In genomic region chr6:107840636-107841264, GRCh38 we compare ENCODE assay signal across 25 cellular contexts. TPM values are rescaled to one million over a fixed set of nuclear protein-coding genes. Genes with fewer than 3 reads are reported as not detected.
DNase-seq lines count a peak whose midpoint lies in the region; ATAC-seq, FAIRE-seq and TF ChIP-seq lines count a peak whose summit lies in the region.
"Had no signal": no experiment of that assay in that cellular context is flagged by ENCODE, and none has a peak within 500 bp of the region (broad histone marks: within the 10 kb centered on the region; RNA-seq: fewer than 3 reads in every experiment).

No MANE protein-coding gene starts in this region.

- no peak overlapping the region for H3K4me2 ChIP-seq in K562 (ENCODE audit: insufficient read depth, low read length)
- H3K4me2 ChIP-seq in neuronal stem cell (ENCODE audit: insufficient read depth, low read length, poor library complexity, severe bottlenecking): no peak overlapping the region
- H3K4me2 ChIP-seq: BLaER1 treated with 17β-estradiol and CSF1 and Interleukin-3, amounts not matched to agents 10 nM and 100 nM had no signal

- H3K27me3 Mint-ChIP-seq in activated CD8-positive, alpha-beta T cell treated with anti-CD3 and anti-CD28 coated beads, Interleukin-2, amount 10 ng/mL, durations not matched to agents 7 days and 5 days (ENCODE audit: low read depth): peaks cover 7% of the 10 kb centered on the region
- no peaks in the 10 kb centered on the region for H3K27me3 Mint-ChIP-seq in activated CD8-positive, alpha-beta T cell treated with anti-CD3 and anti-CD28 coated beads for 36 hours
- H3K27me3 Mint-ChIP-seq: CD4-positive, alpha-beta T cell; CD8-positive, alpha-beta memory T cell had no signal

- no peak overlapping the region for H2BK15ac ChIP-seq in neuronal stem cell (ENCODE audit: low read length)

- no peak overlapping the region for H3K23ac ChIP-seq in neuronal stem cell (ENCODE audit: low read depth, low read length, poor library complexity)

- no peak overlapping the region for H2AK5ac ChIP-seq in neuronal stem cell (ENCODE audit: low read depth, low read length)

- intact Hi-C loops in activated CD8-positive, alpha-beta T cell treated with anti-CD3 and anti-CD28 coated beads for 36 hours (cut with micrococcal nuclease): no loop called here
- intact Hi-C loops in K562 (cut with micrococcal nuclease) (no loop called here), left cardiac atrium (cut with DNase I) (no loop called here)

- H3K9me3 ChIP-seq in K562 (replicated peaks; ENCODE audit: control insufficient read depth, insufficient read depth, low read depth, low read length) (no peaks in the 10 kb centered on the region), neuronal stem cell (replicated peaks in 1 of 2; ENCODE audit: control insufficient read depth in 2 of 2, insufficient read depth in 1 of 2, low read depth in 1 of 2, low read length in 2 of 2) (no peaks in the 10 kb centered on the region)
- H3K9me3 ChIP-seq: BE2C; BLaER1 treated with 17β-estradiol and CSF1 and Interleukin-3, amounts not matched to agents 10 nM and 100 nM had no signal

- BruUV-seq in K562 (replicated peaks; lab: Mats Ljungman, UMichigan): no TSS peak

- H3K36me3 ChIP-seq in K562 (ENCODE audit: control insufficient read depth, insufficient read depth, low read length): no peaks in the 10 kb centered on the region
- no peaks in the 10 kb centered on the region for H3K36me3 ChIP-seq in neuronal stem cell (replicated peaks in 1 of 2; ENCODE audit: control insufficient read depth in 2 of 2, insufficient read depth in 2 of 2, low read length in 2 of 2)
- H3K36me3 ChIP-seq: BE2C; BLaER1 treated with 17β-estradiol and CSF1 and Interleukin-3, amounts not matched to agents 10 nM and 100 nM had no signal

- no peaks in the 10 kb centered on the region for H3K79me1 ChIP-seq in neuronal stem cell (ENCODE audit: low read depth, low read length)

- H3K9me3 Mint-ChIP-seq in activated CD8-positive, alpha-beta T cell treated with anti-CD3 and anti-CD28 coated beads, Interleukin-2, amount 10 ng/mL, durations not matched to agents 7 days and 5 days (ENCODE audit: insufficient read depth): no peaks in the 10 kb centered on the region
- no peaks in the 10 kb centered on the region for H3K9me3 Mint-ChIP-seq in activated CD8-positive, alpha-beta T cell treated with anti-CD3 and anti-CD28 coated beads for 36 hours
- H3K9me3 Mint-ChIP-seq: CD4-positive, alpha-beta T cell; CD8-positive, alpha-beta memory T cell had no signal

- no peak for TF ChIP-seq RAD21 in K562 (CRISPR knock-in tag; conservative IDR thresholded peaks at IDR 0.05 in 1 of 2, IDR thresholded peaks at IDR 0.05 in 1 of 2)

- no peak overlapping the region for H4K8ac ChIP-seq in neuronal stem cell (ENCODE audit: low read depth, low read length)

- H3K27ac Mint-ChIP-seq in activated CD8-positive, alpha-beta T cell treated with anti-CD3 and anti-CD28 coated beads, Interleukin-2, amount 10 ng/mL, durations not matched to agents 7 days and 5 days: no peak overlapping the region
- no peak overlapping the region for H3K27ac Mint-ChIP-seq in activated CD8-positive, alpha-beta T cell treated with anti-CD3 and anti-CD28 coated beads for 36 hours
- H3K27ac Mint-ChIP-seq: CD14-positive monocyte; CD4-positive, alpha-beta T cell; CD8-positive, alpha-beta memory T cell had no signal

- no peak overlapping the region for H3K4me3 Mint-ChIP-seq in activated CD8-positive, alpha-beta T cell treated with anti-CD3 and anti-CD28 coated beads, Interleukin-2, amount 10 ng/mL, durations not matched to agents 7 days and 5 days
- no peak overlapping the region for H3K4me3 Mint-ChIP-seq in activated CD8-positive, alpha-beta T cell treated with anti-CD3 and anti-CD28 coated beads for 36 hours
- H3K4me3 Mint-ChIP-seq: CD14-positive monocyte; CD4-positive, alpha-beta T cell; CD8-positive, alpha-beta memory T cell had no signal

- TF ChIP-seq EP300 in K562 (IDR thresholded peaks at IDR 0.05; ENCODE audit: low read length): no peak

- CTCF ChIA-PET in activated CD8-positive, alpha-beta T cell treated with anti-CD3 and anti-CD28 coated beads, Interleukin-2, amount 10 ng/mL, durations not matched to agents 7 days and 5 days (lab: Charles Lee): interaction anchor here (1.1 to 1.9 kb wide), 7 partner anchors 8 to 137 kb away, joined by 3 to 10 read pairs (median 4); partner anchors contain the start of gene SCML4
- CTCF ChIA-PET in activated CD8-positive, alpha-beta T cell treated with anti-CD3 and anti-CD28 coated beads for 36 hours (lab: Charles Lee): interaction anchor here (0.6 to 11.6 kb wide), 8 partner anchors 7 to 525 kb away, joined by 3 to 96 read pairs (median 4); partner anchors contain the start of gene SCML4
- CTCF ChIA-PET in K562 (lab: Yijun Ruan, JAX; ENCODE audit: low intra/inter-chr PET ratio): interaction anchor here (0.7 kb wide), 1 partner anchor 11 kb away, joined by 3 read pairs; no protein-coding TSS in a partner anchor

- DNase-seq in activated CD8-positive, alpha-beta T cell treated with anti-CD3 and anti-CD28 coated beads, Interleukin-2, amount 10 ng/mL, durations not matched to agents 7 days and 5 days: peak; percentile 14
- no peak for DNase-seq in activated CD8-positive, alpha-beta T cell treated with anti-CD3 and anti-CD28 coated beads for 36 hours
- DNase-seq in K562 (ENCODE audit: extremely low read depth in 1 of 4, low spot score in 3 of 4) (no peak), neuronal stem cell (ENCODE audit: low spot score) (no peak), DMS 273 (lab: John Stamatoyannopoulos, UW; ENCODE audit: unreplicated experiment) (no peak), left cardiac atrium (no peak)
- DNase-seq: BE2C; Calu3; CD4-positive, alpha-beta T cell; CD8-positive, alpha-beta memory T cell; DMS153; DND-41; GM23248; H7; HCEC 1CT had no signal

- H2AFZ ChIP-seq in K562 (ENCODE audit: low read depth, low read length) (no peak overlapping the region), neuronal stem cell (ENCODE audit: low read length) (no peak overlapping the region)
- H2AFZ ChIP-seq: GM23248 had no signal

- H3K9ac ChIP-seq in K562 (ENCODE audit: insufficient read depth in 1 of 2, low read depth in 2 of 2, low read length in 2 of 2) (no peak overlapping the region), neuronal stem cell (ENCODE audit: low read depth, low read length, poor library complexity) (peak overlapping the region; percentile 78)
- H3K9ac ChIP-seq: BLaER1 treated with 17β-estradiol and CSF1 and Interleukin-3, amounts not matched to agents 10 nM and 100 nM; GM23248 had no signal

- H3K36me3 Mint-ChIP-seq in activated CD8-positive, alpha-beta T cell treated with anti-CD3 and anti-CD28 coated beads, Interleukin-2, amount 10 ng/mL, durations not matched to agents 7 days and 5 days (ENCODE audit: low read depth): no peaks in the 10 kb centered on the region
- no peaks in the 10 kb centered on the region for H3K36me3 Mint-ChIP-seq in activated CD8-positive, alpha-beta T cell treated with anti-CD3 and anti-CD28 coated beads for 36 hours (ENCODE audit: low read depth)
- H3K36me3 Mint-ChIP-seq: CD14-positive monocyte had no signal

- H3K27me3 ChIP-seq in K562 (ENCODE audit: control insufficient read depth in 2 of 2, insufficient read depth in 2 of 2, low read length in 2 of 2) (peaks cover 14 to 17% of the 10 kb centered on the region in 2 experiments; a peak in 4 of 5 replicates), neuronal stem cell (ENCODE audit: control insufficient read depth in 3 of 3, insufficient read depth in 3 of 3, low read depth in 1 of 3, low read length in 3 of 3) (peaks cover 0 to 12% (median 0%) of the 10 kb centered on the region in 3 experiments)
- H3K27me3 ChIP-seq: BE2C; BLaER1 treated with 17β-estradiol and CSF1 and Interleukin-3, amounts not matched to agents 10 nM and 100 nM had no signal

- H3K14ac ChIP-seq in neuronal stem cell (ENCODE audit: low read length): no peak overlapping the region

- no peaks in the 10 kb centered on the region for H3K4me1 ChIP-seq in K562 (replicated peaks in 1 of 2; ENCODE audit: control insufficient read depth in 2 of 2, insufficient read depth in 2 of 2, low read length in 2 of 2)
- no peaks in the 10 kb centered on the region for H3K4me1 ChIP-seq in neuronal stem cell (ENCODE audit: control insufficient read depth in 2 of 2, insufficient read depth in 1 of 2, low read depth in 1 of 2, low read length in 2 of 2)
- H3K4me1 ChIP-seq: BE2C; BLaER1 treated with 17β-estradiol and CSF1 and Interleukin-3, amounts not matched to agents 10 nM and 100 nM had no signal

- no peak for ATAC-seq in activated CD8-positive, alpha-beta T cell treated with anti-CD3 and anti-CD28 coated beads, Interleukin-2, amount 10 ng/mL, durations not matched to agents 7 days and 5 days
- no peak for ATAC-seq in activated CD8-positive, alpha-beta T cell treated with anti-CD3 and anti-CD28 coated beads for 36 hours
- ATAC-seq in K562 (no peak), GM18520 (IDR thresholded peaks at IDR 0.05; ENCODE audit: unreplicated experiment) (no peak), left cardiac atrium (no peak)

- POLR2A ChIA-PET in activated CD8-positive, alpha-beta T cell treated with anti-CD3 and anti-CD28 coated beads, Interleukin-2, amount 10 ng/mL, durations not matched to agents 7 days and 5 days (lab: Charles Lee): no interaction called here
- POLR2A ChIA-PET in activated CD8-positive, alpha-beta T cell treated with anti-CD3 and anti-CD28 coated beads for 36 hours (lab: Charles Lee): interaction anchor here (0.9 to 2.0 kb wide), 3 partner anchors 13 to 111 kb away, joined by 3 to 4 read pairs (median 3); no protein-coding TSS in a partner anchor
- POLR2A ChIA-PET in K562 (lab: Yijun Ruan, JAX): interaction anchor here (1.1 kb wide), 1 partner anchor 9 kb away, joined by 5 read pairs; no protein-coding TSS in a partner anchor

- no peak overlapping the region for H3K4ac ChIP-seq in neuronal stem cell (ENCODE audit: low read length)

- no peaks in the 10 kb centered on the region for H3K9me1 ChIP-seq in K562 (ENCODE audit: control insufficient read depth, insufficient read depth, low read length)

- in situ Hi-C loops in K562 (cut with MboI): no loop called here

- WGBS in K562 (ENCODE audit: insufficient coverage, low coverage, missing lambda C conversion rate): 0% methylated on average over 3 of the region's 3 CpGs
- WGBS in neuronal stem cell (ENCODE audit: extremely low coverage in 2 of 2, insufficient read length in 2 of 2, insufficient replicate concordance in 1 of 2), 2 donors: no CpG with 5 or more reads among the region's 3 CpGs

- no peak for TF ChIP-seq POLR2A in K562 (conservative IDR thresholded peaks at IDR 0.05)

- no peak overlapping the region for H2BK120ac ChIP-seq in neuronal stem cell (ENCODE audit: low read depth, low read length)

- H3K4me3 ChIP-seq in K562 (no peak overlapping the region), neuronal stem cell (ENCODE audit: low read length in 2 of 2) (no peak overlapping the region)
- H3K4me3 ChIP-seq: BLaER1 treated with 17β-estradiol and CSF1 and Interleukin-3, amounts not matched to agents 10 nM and 100 nM; GM23248 had no signal

- TF ChIP-seq CTCF in activated CD8-positive, alpha-beta T cell treated with anti-CD3 and anti-CD28 coated beads for 36 hours (IDR thresholded peaks at IDR 0.05): no peak
- no peak for TF ChIP-seq CTCF in K562 (IDR thresholded peaks at IDR 0.05 in 2 of 3, conservative IDR thresholded peaks at IDR 0.05 in 1 of 3; ENCODE audit: insufficient read depth in 2 of 3, low read depth in 1 of 3, low read length in 3 of 3)

- no peaks in the 10 kb centered on the region for H3K79me2 ChIP-seq in K562 (ENCODE audit: control insufficient read depth, insufficient read depth, low read length)

- H3K4me1 Mint-ChIP-seq in activated CD8-positive, alpha-beta T cell treated with anti-CD3 and anti-CD28 coated beads, Interleukin-2, amount 10 ng/mL, durations not matched to agents 7 days and 5 days (ENCODE audit: low read depth): peaks cover 10% of the 10 kb centered on the region
- peaks cover 13% of the 10 kb centered on the region for H3K4me1 Mint-ChIP-seq in activated CD8-positive, alpha-beta T cell treated with anti-CD3 and anti-CD28 coated beads for 36 hours (ENCODE audit: low read depth)
- H3K4me1 Mint-ChIP-seq: CD14-positive monocyte had no signal

- H3K27ac ChIP-seq in K562 (ENCODE audit: extremely low read depth, low read depth, low read length) (no peak overlapping the region), neuronal stem cell (replicated peaks; ENCODE audit: low read length) (no peak overlapping the region)
- H3K27ac ChIP-seq: 22Rv1; BLaER1 treated with 17β-estradiol and CSF1 and Interleukin-3, amounts not matched to agents 10 nM and 100 nM; GM23248 had no signal

- no peak overlapping the region for H2BK12ac ChIP-seq in neuronal stem cell (ENCODE audit: low read length)

- no peak overlapping the region for H2BK5ac ChIP-seq in neuronal stem cell (ENCODE audit: low read length)

- H4K20me1 ChIP-seq in K562 (replicated peaks; ENCODE audit: control insufficient read depth, insufficient read depth, low read length): no peaks in the 10 kb centered on the region
- H4K20me1 ChIP-seq: BLaER1 treated with 17β-estradiol and CSF1 and Interleukin-3, amounts not matched to agents 10 nM and 100 nM had no signal

- no peak for FAIRE-seq in K562 (lab: Jason Lieb, UNC)
- FAIRE-seq: A204.1, G401.6, GM12892, GM19239, H1 had no signal

- no peak overlapping the region for H3K18ac ChIP-seq in neuronal stem cell (ENCODE audit: low read length)

- no peak overlapping the region for H4K91ac ChIP-seq in neuronal stem cell (ENCODE audit: low read depth, low read length, poor library complexity)

RNA-seq across cellular contexts. Expression of gene SCML4, which starts 16.6 kb away (rescaled TPM):
- 10 to 100 TPM; 27.4 to 31.8 TPM for total RNA-seq in activated CD8-positive, alpha-beta T cell treated with anti-CD3 and anti-CD28 coated beads, Interleukin-2, amount 10 ng/mL, durations not matched to agents 7 days and 5 days
- total RNA-seq in activated CD8-positive, alpha-beta T cell treated with anti-CD3 and anti-CD28 coated beads for 36 hours: 10 to 100 TPM; 14.8 to 17.9 TPM
- not detected in 2 replicates for total RNA-seq in K562 (2011; cell fraction: chromatin; rRNA removed; ENCODE audit: low replicate concordance)
- not detected in 2 replicates for total RNA-seq in K562 (2011; cell fraction: nucleolus; rRNA removed)
- total RNA-seq in K562 (2011; cell fraction: nucleoplasm; rRNA removed): not detected in 2 replicates
- total RNA-seq in K562 (2014; rRNA removed): not detected in 2 replicates
- not detected in 2 replicates for total RNA-seq in K562 (2014; rRNA removed; fragmentation: Illumina TruSeq; extraction: Trizol)
- total RNA-seq in K562 (2015; rRNA removed; fragmentation: Illumina TruSeq; extraction: Trizol): not detected in 2 replicates
- 0.04 and 0.16 TPM in 2 replicates for total RNA-seq in K562 (2021)
- not detected in 2 replicates for polyA plus RNA-seq in K562 (2011; rRNA removed)
- polyA plus RNA-seq in K562 (2011; cell fraction: cytosol; rRNA removed): not detected in 2 replicates
- polyA plus RNA-seq in K562 (2011; cell fraction: nucleus; rRNA removed): not detected in 2 replicates
- not detected in 2 replicates for polyA plus RNA-seq in K562 (2012)
- not detected in 2 replicates for polyA plus RNA-seq in K562 (2014; fragmentation: Illumina TruSeq; extraction: Trizol)
- not detected for polyA plus RNA-seq in K562 (2014; fragmentation: Nextera tagmentation; extraction: Ambion mirVana)
- not detected in 2 replicates for polyA plus RNA-seq in K562 (2014; rRNA removed)
- polyA minus RNA-seq in K562 (2011; rRNA and poly(A)+ RNA removed): not detected in 2 replicates
- polyA minus RNA-seq in K562 (2011; cell fraction: cytosol; rRNA and poly(A)+ RNA removed): not detected in 2 replicates
- polyA minus RNA-seq in K562 (2011; cell fraction: nucleus; rRNA and poly(A)+ RNA removed): not detected in 2 replicates
- polyA plus RNA-seq in neuronal stem cell (2013, experiment 1 of 2): 0.07 TPM
- polyA plus RNA-seq in neuronal stem cell (2013, experiment 2 of 2): 0.03 TPM
- total RNA-seq in left cardiac atrium: 1 to 10 TPM in 1 of 2 donors, under 1 TPM in 1; 0.65 to 1.0 TPM
- total RNA-seq: Calu3, GM23248, H1, H7 had no signal
- polyA plus RNA-seq: AG04450, GM23248, H1 had no signal

Comparison
In these comparisons a context has a peak if more than half of its experiments do, and no peak if none do; other contexts are left out.
1. RNA of gene SCML4, which starts 16.6 kb away (total RNA-seq): 27.4 to 31.8 TPM in activated CD8-positive, alpha-beta T cell treated with anti-CD3 and anti-CD28 coated beads, Interleukin-2, amount 10 ng/mL, durations not matched to agents 7 days and 5 days and 14.8 to 17.9 TPM in activated CD8-positive, alpha-beta T cell treated with anti-CD3 and anti-CD28 coated beads for 36 hours; 0.65 to 1.0 TPM in left cardiac atrium and 0.04 to 0.16 TPM in K562; every median in the first group is over 4 times any median in the second.